ENCODE assay signal across 1 cellular context in genomic region chr18:79410731-79411613, GRCh38.
TF ChIP-seq lines count a peak whose summit lies in the region.

No MANE protein-coding gene starts in this region.

TF ChIP-seq in HCT116, 20 proteins besides CTCF, POLR2A, EP300 and RAD21 (continued from another document):
- TF ChIP-seq, protein P1, sequence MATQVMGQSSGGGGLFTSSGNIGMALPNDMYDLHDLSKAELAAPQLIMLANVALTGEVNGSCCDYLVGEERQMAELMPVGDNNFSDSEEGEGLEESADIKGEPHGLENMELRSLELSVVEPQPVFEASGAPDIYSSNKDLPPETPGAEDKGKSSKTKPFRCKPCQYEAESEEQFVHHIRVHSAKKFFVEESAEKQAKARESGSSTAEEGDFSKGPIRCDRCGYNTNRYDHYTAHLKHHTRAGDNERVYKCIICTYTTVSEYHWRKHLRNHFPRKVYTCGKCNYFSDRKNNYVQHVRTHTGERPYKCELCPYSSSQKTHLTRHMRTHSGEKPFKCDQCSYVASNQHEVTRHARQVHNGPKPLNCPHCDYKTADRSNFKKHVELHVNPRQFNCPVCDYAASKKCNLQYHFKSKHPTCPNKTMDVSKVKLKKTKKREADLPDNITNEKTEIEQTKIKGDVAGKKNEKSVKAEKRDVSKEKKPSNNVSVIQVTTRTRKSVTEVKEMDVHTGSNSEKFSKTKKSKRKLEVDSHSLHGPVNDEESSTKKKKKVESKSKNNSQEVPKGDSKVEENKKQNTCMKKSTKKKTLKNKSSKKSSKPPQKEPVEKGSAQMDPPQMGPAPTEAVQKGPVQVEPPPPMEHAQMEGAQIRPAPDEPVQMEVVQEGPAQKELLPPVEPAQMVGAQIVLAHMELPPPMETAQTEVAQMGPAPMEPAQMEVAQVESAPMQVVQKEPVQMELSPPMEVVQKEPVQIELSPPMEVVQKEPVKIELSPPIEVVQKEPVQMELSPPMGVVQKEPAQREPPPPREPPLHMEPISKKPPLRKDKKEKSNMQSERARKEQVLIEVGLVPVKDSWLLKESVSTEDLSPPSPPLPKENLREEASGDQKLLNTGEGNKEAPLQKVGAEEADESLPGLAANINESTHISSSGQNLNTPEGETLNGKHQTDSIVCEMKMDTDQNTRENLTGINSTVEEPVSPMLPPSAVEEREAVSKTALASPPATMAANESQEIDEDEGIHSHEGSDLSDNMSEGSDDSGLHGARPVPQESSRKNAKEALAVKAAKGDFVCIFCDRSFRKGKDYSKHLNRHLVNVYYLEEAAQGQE (IDR thresholded peaks at IDR 0.05; ENCODE audit: low read depth) = no peak
- TF ChIP-seq ZNF274 (IDR thresholded peaks at IDR 0.05; ENCODE audit: low read depth, low read length) = no peak
- no peak for TF ChIP-seq YY1 (IDR thresholded peaks at IDR 0.05; ENCODE audit: extremely low read depth, insufficient replicate concordance, low read depth, low read length)
- TF ChIP-seq, protein P2, sequence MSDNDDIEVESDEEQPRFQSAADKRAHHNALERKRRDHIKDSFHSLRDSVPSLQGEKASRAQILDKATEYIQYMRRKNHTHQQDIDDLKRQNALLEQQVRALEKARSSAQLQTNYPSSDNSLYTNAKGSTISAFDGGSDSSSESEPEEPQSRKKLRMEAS (IDR thresholded peaks at IDR 0.05) = no peak
- no peak for TF ChIP-seq TCF7L2 (IDR thresholded peaks at IDR 0.05; ENCODE audit: borderline replicate concordance, extremely low read depth, insufficient read depth, insufficient read length)
- TF ChIP-seq SRF (IDR thresholded peaks at IDR 0.05; ENCODE audit: low read depth) = no peak
- no peak for TF ChIP-seq EGR1 (IDR thresholded peaks at IDR 0.05; ENCODE audit: low read depth)
- TF ChIP-seq EZH2phosphoT487 (IDR thresholded peaks at IDR 0.05; ENCODE audit: borderline replicate concordance) = no peak
- no peak for TF ChIP-seq EZH2 (IDR thresholded peaks at IDR 0.05)
- no peak for TF ChIP-seq FOSL1 (IDR thresholded peaks at IDR 0.05; ENCODE audit: low read depth)
TF ChIP-seq in HCT116: peak in this region for 0.
